8 cellular contexts compared by ENCODE assay signal in the genomic region with DNA sequence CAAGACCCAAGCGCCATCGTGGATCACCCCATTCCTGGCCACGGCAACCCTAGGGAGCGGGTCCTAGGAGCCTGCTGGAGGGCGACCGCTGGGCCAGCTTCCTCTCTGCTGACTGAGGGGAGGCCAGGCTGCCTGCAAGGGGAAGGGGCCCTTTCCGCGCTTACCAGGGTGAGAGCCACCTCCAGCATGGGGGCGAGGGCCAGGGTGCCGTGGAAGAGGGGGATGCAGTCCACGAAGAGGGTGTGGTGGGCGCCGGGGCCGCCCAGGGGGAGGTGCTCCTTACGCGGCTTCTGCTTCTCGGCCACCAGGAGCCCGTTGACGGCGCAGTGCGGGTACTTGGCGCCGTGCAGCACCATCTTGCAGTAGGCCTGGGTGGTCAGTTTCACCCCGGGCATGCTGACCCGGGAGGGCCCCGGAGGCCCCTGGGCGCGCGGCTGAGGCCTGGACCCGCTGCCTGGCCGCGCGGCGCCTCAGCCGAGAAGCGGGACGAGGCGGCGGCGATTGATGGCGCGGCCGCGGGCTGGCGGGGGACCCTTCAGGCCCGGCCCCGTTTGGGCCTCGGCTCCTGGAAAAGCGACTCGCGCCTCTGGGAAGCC. TPM values are rescaled to one million over a fixed set of nuclear protein-coding genes. Genes with fewer than 3 reads are reported as not detected.
A peak's percentile ranks its signal among the peaks of the same experiment; 100 is the strongest.
DNase-seq lines count a peak whose midpoint lies in the region; ATAC-seq and TF ChIP-seq lines count a peak whose summit lies in the region.

No MANE protein-coding gene starts in this region.

- peaks cover 27% of the 10 kb centered on the region for H3K4me1 Mint-ChIP-seq in activated T-helper 17 cell treated with anti-CD3 and anti-CD28 coated beads, Interleukin-2, amount 50 U/mL, for 72 hours
- H3K4me1 Mint-ChIP-seq in progenitor cell of endocrine pancreas (ENCODE audit: low read depth) = peaks cover 37% of the 10 kb centered on the region

- peak overlapping the region; percentile 86 for H3K4me3 Mint-ChIP-seq in activated T-helper 17 cell treated with anti-CD3 and anti-CD28 coated beads, Interleukin-2, amount 50 U/mL, for 72 hours
- peak overlapping the region; percentile 89 for H3K4me3 Mint-ChIP-seq in progenitor cell of endocrine pancreas (ENCODE audit: low read depth)

- peaks cover 62% of the 10 kb centered on the region for H3K36me3 ChIP-seq in KOPT-K1 (ENCODE audit: insufficient read depth, low read length)
- H3K36me3 ChIP-seq in cardiac muscle cell = peaks cover 27% of the 10 kb centered on the region

- H3K4me3 ChIP-seq in GM12864 (ENCODE audit: low read depth, low read length) (peak overlapping the region; percentile 77), cardiac muscle cell (peak overlapping the region; percentile 100)

- no peak for TF ChIP-seq CTCF in GM12864 (IDR thresholded peaks at IDR 0.05; ENCODE audit: low read depth, low read length, missing control alignments)
- TF ChIP-seq CTCF in cardiac muscle cell (IDR thresholded peaks at IDR 0.05; ENCODE audit: low read depth, low read length) = no peak
- TF ChIP-seq CTCF in progenitor cell of endocrine pancreas (IDR thresholded peaks at IDR 0.05; ENCODE audit: unreplicated experiment) = no peak

- no peaks in the 10 kb centered on the region for H3K9me3 ChIP-seq in KOPT-K1 (ENCODE audit: insufficient read depth, low read length, poor library complexity, severe bottlenecking)
- no peaks in the 10 kb centered on the region for H3K9me3 ChIP-seq in cardiac muscle cell (ENCODE audit: low read depth)

- H3K4me1 ChIP-seq in cardiac muscle cell (ENCODE audit: low read depth) = peaks cover 7% of the 10 kb centered on the region

- DNase-seq in GM12864 (ENCODE audit: low read depth) (no peak), cardiac muscle cell (ENCODE audit: low read depth in 1 of 2, low spot score in 1 of 2) (peak in 1 of 2 donors; percentile 27), progenitor cell of endocrine pancreas (ENCODE audit: low spot score, unreplicated experiment) (peak; percentile 34), NCI-H2107 treated with DMSO at 0.1 percent for 48 hours (lab: John Stamatoyannopoulos, UW; ENCODE audit: unreplicated experiment) (no peak), cerebellar cortex (ENCODE audit: low spot score) (no peak)

- H3K27ac Mint-ChIP-seq in activated T-helper 17 cell treated with anti-CD3 and anti-CD28 coated beads, Interleukin-2, amount 50 U/mL, for 72 hours = peak overlapping the region; percentile 73
- H3K27ac Mint-ChIP-seq in progenitor cell of endocrine pancreas = peak overlapping the region; percentile 98

- peaks cover 71% of the 10 kb centered on the region for H3K36me3 Mint-ChIP-seq in activated T-helper 17 cell treated with anti-CD3 and anti-CD28 coated beads, Interleukin-2, amount 50 U/mL, for 72 hours (ENCODE audit: low read depth)
- peaks cover 27% of the 10 kb centered on the region for H3K36me3 Mint-ChIP-seq in progenitor cell of endocrine pancreas (ENCODE audit: insufficient read depth)

- ATAC-seq in GM21737 (IDR thresholded peaks at IDR 0.05; ENCODE audit: unreplicated experiment) = peak; percentile 14
- ATAC-seq in activated T-helper 17 cell treated with anti-CD3 and anti-CD28 coated beads, Interleukin-2, amount 50 U/mL, for 72 hours (replicated peaks) = peak; percentile 21

- no peaks in the 10 kb centered on the region for H3K9me3 Mint-ChIP-seq in activated T-helper 17 cell treated with anti-CD3 and anti-CD28 coated beads, Interleukin-2, amount 50 U/mL, for 72 hours
- no peaks in the 10 kb centered on the region for H3K9me3 Mint-ChIP-seq in progenitor cell of endocrine pancreas (ENCODE audit: low read depth)

- H3K27ac ChIP-seq in KOPT-K1 (ENCODE audit: low read depth, low read length, poor library complexity, severe bottlenecking) = peak overlapping the region; percentile 85
- peak overlapping the region; percentile 98 for H3K27ac ChIP-seq in cardiac muscle cell

- H3K27me3 Mint-ChIP-seq in activated T-helper 17 cell treated with anti-CD3 and anti-CD28 coated beads, Interleukin-2, amount 50 U/mL, for 72 hours = no peaks in the 10 kb centered on the region
- H3K27me3 Mint-ChIP-seq in progenitor cell of endocrine pancreas = no peaks in the 10 kb centered on the region

- H3K27me3 ChIP-seq in cardiac muscle cell = no peaks in the 10 kb centered on the region

RNA-seq across cellular contexts. Expression of gene EMC8, which starts 0.3 kb away (rescaled TPM):
- total RNA-seq in activated T-helper 17 cell treated with anti-CD3 and anti-CD28 coated beads, Interleukin-2, amount 50 U/mL, for 72 hours = 10 to 100 TPM; 17.4 to 42.7 TPM
- total RNA-seq in cardiac muscle cell = 42.8 and 48.3 TPM in 2 replicates
- polyA plus RNA-seq in cardiac muscle cell = 45.2 and 54.8 TPM in 2 replicates
- 45.2 and 48.7 TPM in 2 replicates for total RNA-seq in progenitor cell of endocrine pancreas

RNA-seq across cellular contexts. Expression of gene COX4I1, which starts 0.5 kb away (rescaled TPM):
- total RNA-seq in activated T-helper 17 cell treated with anti-CD3 and anti-CD28 coated beads, Interleukin-2, amount 50 U/mL, for 72 hours = 100 to 1,000 TPM; 415 to 467 TPM
- total RNA-seq in cardiac muscle cell (743 and 833 TPM in 2 replicates), progenitor cell of endocrine pancreas (466 and 513 TPM in 2 replicates)
- polyA plus RNA-seq in cardiac muscle cell = 856 and 1,231 TPM in 2 replicates

RNA-seq across cellular contexts. Expression of gene C16orf74, which starts 48.1 kb away (rescaled TPM):
- under 1 TPM in 1 of 2 donors, not detected in 1; 0.35 TPM for total RNA-seq in activated T-helper 17 cell treated with anti-CD3 and anti-CD28 coated beads, Interleukin-2, amount 50 U/mL, for 72 hours
- total RNA-seq in cardiac muscle cell = 30.9 and 49.7 TPM in 2 replicates
- polyA plus RNA-seq in cardiac muscle cell = 37.9 and 46.8 TPM in 2 replicates
- total RNA-seq in progenitor cell of endocrine pancreas = 0.42 and 0.65 TPM in 2 replicates

Comparison
In these comparisons a context has a peak if more than half of its experiments do, and no peak if none do; other contexts are left out.
1. RNA of gene C16orf74, which starts 48.1 kb away (total RNA-seq): 30.9 to 49.7 TPM in cardiac muscle cell; 0.42 to 0.65 TPM in progenitor cell of endocrine pancreas and 0.35 TPM in activated T-helper 17 cell treated with anti-CD3 and anti-CD28 coated beads, Interleukin-2, amount 50 U/mL, for 72 hours; every median in the first group is over 10 times any median in the second.